ENCODE assay signal across 9 cellular contexts in genomic region chr11:9566561-9567063, GRCh38. TPM values are rescaled to one million over a fixed set of nuclear protein-coding genes. Genes with fewer than 3 reads are reported as not detected.
DNase-seq lines count a peak whose midpoint lies in the region; ATAC-seq lines count a peak whose summit lies in the region.
"Had no signal": no experiment of that assay in that cellular context is flagged by ENCODE, and none has a peak within 500 bp of the region (broad histone marks: within the 10 kb centered on the region; RNA-seq: fewer than 3 reads in every experiment).

No MANE protein-coding gene starts in this region.

- ATAC-seq in right cardiac atrium (peak; percentile 75 to 83), T-cell (replicated peaks in 1 of 4) (no peak), GM19328 (IDR thresholded peaks at IDR 0.05; ENCODE audit: unreplicated experiment) (no peak), GM21381 (IDR thresholded peaks at IDR 0.05; ENCODE audit: unreplicated experiment) (no peak)

- H3K27ac ChIP-seq in HUES64 (ENCODE audit: low read depth, low read length): peak overlapping the region; percentile 83
- H3K27ac ChIP-seq in right cardiac atrium (ENCODE audit: low read length): peak overlapping the region; percentile 98

- H3K4me3 ChIP-seq in HUES64 (ENCODE audit: low read length): no peak overlapping the region
- no peak overlapping the region for H3K4me3 ChIP-seq in right cardiac atrium (ENCODE audit: low read length)
- H3K4me3 ChIP-seq in skeletal muscle satellite cell (ENCODE audit: low read length): no peak overlapping the region

- H3K9ac ChIP-seq in HUES64 (ENCODE audit: low read depth, low read length) (peak overlapping the region; percentile 60; the same call in 1 of the 2 replicates), skeletal muscle satellite cell (ENCODE audit: low read depth, low read length) (peak overlapping the region; percentile 78)

- WGBS in HUES64: 81% methylated on average over 3 of the region's 3 CpGs
- WGBS in right cardiac atrium: 51% methylated on average over 3 of the region's 3 CpGs

- H3K4me3 Mint-ChIP-seq in T-cell: no peak overlapping the region

- intact Hi-C loops in right cardiac atrium (cut with DNase I): no loop called here

- H3K27ac Mint-ChIP-seq in T-cell: peak overlapping the region in 1 of 2 donors; percentile 82

- H3K4me2 ChIP-seq in skeletal muscle satellite cell (ENCODE audit: low read length): peak overlapping the region; percentile 8

- H3K36me3 Mint-ChIP-seq in T-cell: peaks cover 10% of the 10 kb centered on the region

- peaks cover 52% of the 10 kb centered on the region for H3K4me1 ChIP-seq in HUES64 (ENCODE audit: insufficient read depth, low read length)
- H3K4me1 ChIP-seq in right cardiac atrium (ENCODE audit: control insufficient read depth, insufficient read depth, low read length): peaks cover 9% of the 10 kb centered on the region
- peaks cover 61% of the 10 kb centered on the region for H3K4me1 ChIP-seq in skeletal muscle satellite cell (ENCODE audit: control insufficient read depth, insufficient read depth, low read length)

- peaks cover 0 to 27% (median 18%) of the 10 kb centered on the region in 3 donors for H3K4me1 Mint-ChIP-seq in T-cell

- peaks cover 5% of the 10 kb centered on the region; the same call in 1 of the 2 replicates for H3K9me3 ChIP-seq in HUES64 (ENCODE audit: insufficient read depth, low read depth, low read length)
- H3K9me3 ChIP-seq in right cardiac atrium (ENCODE audit: control insufficient read depth, low read length): no peaks in the 10 kb centered on the region
- H3K9me3 ChIP-seq in skeletal muscle satellite cell (replicated peaks; ENCODE audit: low read length): no peaks in the 10 kb centered on the region

- H3K27me3 Mint-ChIP-seq in T-cell: no peaks in the 10 kb centered on the region
- H3K27me3 Mint-ChIP-seq: activated naive CD4-positive, alpha-beta T cell treated with anti-CD3 and anti-CD28 coated beads, Interleukin-2, amount 50 U/mL, for 24 hours had no signal

- POLR2A ChIA-PET in T-cell (lab: Charles Lee): interaction anchor here in 1 of 2 donors (0.6 to 1.5 kb wide), 3 partner anchors 11 to 1146 kb away, joined by 4 to 5 read pairs (median 4); no protein-coding TSS in a partner anchor

- peaks cover 0 to 9% (median 3%) of the 10 kb centered on the region in 3 donors for H3K9me3 Mint-ChIP-seq in T-cell

- DNase-seq in amniotic epithelial cell (ENCODE audit: low read depth): peak; percentile 99
- DNase-seq in right cardiac atrium: no peak
- no peak for DNase-seq in T-cell
- DNase-seq in amniotic stem cell (lab: John Stamatoyannopoulos, UW): no peak

- H3K36me3 ChIP-seq in HUES64 (ENCODE audit: insufficient read depth, low read length): no peaks in the 10 kb centered on the region
- H3K36me3 ChIP-seq in skeletal muscle satellite cell (ENCODE audit: insufficient read depth, low read length): no peaks in the 10 kb centered on the region

- CTCF ChIA-PET in T-cell (lab: Charles Lee): interaction anchor here (0.7 to 1.5 kb wide), 6 partner anchors 31 to 190 kb away, joined by 3 to 4 read pairs (median 4); no protein-coding TSS in a partner anchor

- H3K27me3 ChIP-seq in HUES64 (ENCODE audit: insufficient read depth, low read length): no peaks in the 10 kb centered on the region
- H3K27me3 ChIP-seq in right cardiac atrium (ENCODE audit: control insufficient read depth, insufficient read depth): no peaks in the 10 kb centered on the region
- no peaks in the 10 kb centered on the region for H3K27me3 ChIP-seq in skeletal muscle satellite cell (ENCODE audit: control insufficient read depth, insufficient read depth, low read length)

RNA-seq across cellular contexts. Expression of gene WEE1, which starts 6.9 kb away (rescaled TPM):
- 63.0 TPM for polyA plus RNA-seq in HUES64 (2013, experiment 1 of 2)
- polyA plus RNA-seq in HUES64 (2013, experiment 2 of 2): 64.2 TPM
- total RNA-seq in right cardiac atrium (10 to 100 TPM; 51.6 to 85.0 (median 60.4) TPM), T-cell (10 to 100 TPM in 1 of 5 donors, 1 to 10 TPM in 4; 3.8 to 13.5 (median 6.2) TPM)
- polyA plus RNA-seq in right cardiac atrium: 30.0 TPM
- total RNA-seq in skeletal muscle satellite cell (2012; rRNA removed): 13.1 and 14.7 TPM in 2 replicates

Comparison
In these comparisons a context has a peak if more than half of its experiments do, and no peak if none do; other contexts are left out.
1. ATAC-seq: peak in right cardiac atrium (2 of 2); none in T-cell (0 of 4), GM19328 (single experiment) and GM21381 (single experiment).